8 cellular contexts compared by ENCODE assay signal in the genomic region with DNA sequence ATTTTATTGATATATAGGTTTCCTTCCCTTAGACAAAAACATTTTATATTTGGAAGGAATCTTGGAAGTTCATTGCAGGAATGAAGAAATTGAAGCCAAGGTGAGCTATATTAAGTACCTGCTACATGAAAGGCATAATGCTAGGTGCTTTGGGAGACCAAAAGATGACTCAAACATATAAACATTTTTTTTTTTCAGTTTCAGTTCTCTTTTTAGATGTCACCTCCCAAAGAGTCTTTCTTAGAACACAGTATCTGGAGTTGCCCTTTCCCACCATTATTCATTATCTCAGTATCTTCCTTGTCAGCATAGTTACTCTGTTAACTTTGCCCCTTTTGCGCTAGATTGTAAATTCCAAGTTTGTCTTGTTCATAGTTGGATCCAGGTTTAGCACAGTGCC. TPM values are rescaled to one million over a fixed set of nuclear protein-coding genes. Genes with fewer than 3 reads are reported as not detected.
DNase-seq lines count a peak whose midpoint lies in the region; ATAC-seq and TF ChIP-seq lines count a peak whose summit lies in the region.

No MANE protein-coding gene starts in this region.

- H3K27me3 Mint-ChIP-seq in activated naive CD8-positive, alpha-beta T cell treated with anti-CD3 and anti-CD28 coated beads for 36 hours: no peaks in the 10 kb centered on the region

- DNase-seq in AG10803 (ENCODE audit: low read depth) (no peak), lower lobe of right lung (no peak), NCI-H1436 (lab: John Stamatoyannopoulos, UW) (no peak), SW480 (ENCODE audit: low spot score) (no peak)
- DNase-seq in activated naive CD8-positive, alpha-beta T cell treated with anti-CD3 and anti-CD28 coated beads for 36 hours: no peak

- peaks cover 9% of the 10 kb centered on the region for H3K36me3 Mint-ChIP-seq in activated naive CD8-positive, alpha-beta T cell treated with anti-CD3 and anti-CD28 coated beads for 36 hours

- no peaks in the 10 kb centered on the region for H3K27me3 ChIP-seq in lower lobe of right lung (ENCODE audit: low read depth)

- H3K4me3 Mint-ChIP-seq in activated naive CD8-positive, alpha-beta T cell treated with anti-CD3 and anti-CD28 coated beads for 36 hours: peak overlapping the region; percentile 95

- peaks cover 35% of the 10 kb centered on the region for H3K4me1 Mint-ChIP-seq in activated naive CD8-positive, alpha-beta T cell treated with anti-CD3 and anti-CD28 coated beads for 36 hours

- H3K9me3 ChIP-seq in lower lobe of right lung: no peaks in the 10 kb centered on the region

- TF ChIP-seq CTCF in AG10803 (conservative IDR thresholded peaks at IDR 0.05; ENCODE audit: low read length): no peak
- no peak for TF ChIP-seq CTCF in lower lobe of right lung (IDR thresholded peaks at IDR 0.05)

- H3K4me1 ChIP-seq in lower lobe of right lung: peaks cover 34% of the 10 kb centered on the region

- ATAC-seq in HG03378 (IDR thresholded peaks at IDR 0.05; ENCODE audit: unreplicated experiment) (peak; percentile 28), lower lobe of right lung (no peak), HG02571 (IDR thresholded peaks at IDR 0.05; ENCODE audit: unreplicated experiment) (no peak), HG03354 (IDR thresholded peaks at IDR 0.05; ENCODE audit: poor library complexity, severe bottlenecking, unreplicated experiment) (no peak)

- peak overlapping the region; percentile 88 for H3K4me3 ChIP-seq in AG10803 (ENCODE audit: low read length)
- H3K4me3 ChIP-seq in lower lobe of right lung: peak overlapping the region; percentile 92

- H3K27ac ChIP-seq in lower lobe of right lung: no peak overlapping the region

- no peaks in the 10 kb centered on the region for H3K36me3 ChIP-seq in lower lobe of right lung

- peaks cover 5% of the 10 kb centered on the region for H3K9me3 Mint-ChIP-seq in activated naive CD8-positive, alpha-beta T cell treated with anti-CD3 and anti-CD28 coated beads for 36 hours

- peak overlapping the region; percentile 96 for H3K27ac Mint-ChIP-seq in activated naive CD8-positive, alpha-beta T cell treated with anti-CD3 and anti-CD28 coated beads for 36 hours

- intact Hi-C loops in lower lobe of right lung (cut with DNase I): no loop called here

RNA-seq across cellular contexts. Expression of a gene that starts 1.1 kb away (rescaled TPM):
- 10 to 100 TPM; 11.1 to 12.4 TPM for total RNA-seq in activated naive CD8-positive, alpha-beta T cell treated with anti-CD3 and anti-CD28 coated beads for 36 hours
- total RNA-seq in lower lobe of right lung: 7.9 TPM

RNA-seq across cellular contexts. Expression of a gene that starts 1.6 kb away (rescaled TPM):
- total RNA-seq in activated naive CD8-positive, alpha-beta T cell treated with anti-CD3 and anti-CD28 coated beads for 36 hours: 10 to 100 TPM in 1 of 2 experiments, 1 to 10 TPM in 1; 9.3 to 10.1 TPM
- total RNA-seq in lower lobe of right lung: 45.5 TPM
